Comparison of ENCODE assay signal across 8 cellular contexts in genomic region chr9:112925058-112925641, GRCh38. TPM values are rescaled to one million over a fixed set of nuclear protein-coding genes. Genes with fewer than 3 reads are reported as not detected.
DNase-seq lines count a peak whose midpoint lies in the region; ATAC-seq and TF ChIP-seq lines count a peak whose summit lies in the region.
"Had no signal": no experiment of that assay in that cellular context is flagged by ENCODE, and none has a peak within 500 bp of the region (broad histone marks: within the 10 kb centered on the region; RNA-seq: fewer than 3 reads in every experiment).

No MANE protein-coding gene starts in this region.

- DNase-seq in G401 (ENCODE audit: low spot score) (peak; percentile 13), SJCRH30 (peak; percentile 34 to 73), foreskin keratinocyte (no peak), transverse colon (no peak)

- 32 to 41% methylated on average over 8 of the region's 8 CpGs for WGBS in transverse colon (ENCODE audit: low coverage in 1 of 2), 2 donors

- no peak for ATAC-seq in foreskin keratinocyte
- no peak for ATAC-seq in GM19351 (IDR thresholded peaks at IDR 0.05; ENCODE audit: unreplicated experiment)
- no peak for ATAC-seq in HG03025 (IDR thresholded peaks at IDR 0.05; ENCODE audit: low FRiP score, unreplicated experiment)

- H3K36me3 ChIP-seq in SJCRH30 = no peaks in the 10 kb centered on the region
- H3K36me3 ChIP-seq in transverse colon = no peaks in the 10 kb centered on the region

- H3K9me3 ChIP-seq in SJCRH30 (replicated peaks) (0 out of 2 replicates have a peak, but pooled peaks cover 2% of the 10 kb centered on the region), transverse colon (no peaks in the 10 kb centered on the region)

- no peak for TF ChIP-seq EP300 in transverse colon (IDR thresholded peaks at IDR 0.05; ENCODE audit: low read depth)

- intact Hi-C loops in transverse colon (cut with DNase I; ENCODE audit: low total_unique reads) = no loop called here

- H3K4me1 ChIP-seq in SJCRH30 = no peaks in the 10 kb centered on the region
- H3K4me1 ChIP-seq in foreskin keratinocyte = no peaks in the 10 kb centered on the region
- no peaks in the 10 kb centered on the region for H3K4me1 ChIP-seq in transverse colon

- no peak overlapping the region for H3K27ac ChIP-seq in SJCRH30
- H3K27ac ChIP-seq in foreskin keratinocyte = no peak overlapping the region
- no peak overlapping the region for H3K27ac ChIP-seq in transverse colon
- H3K27ac ChIP-seq: skin epidermis had no signal

- in situ Hi-C loops in G401 (cut with HindIII; ENCODE audit: low sequenced_read_pairs) = no loop called here
- in situ Hi-C loops in transverse colon (cut with MboI; ENCODE audit: low pct_ligation_motif_present in 1 of 4, low pct_unique_long_range_greater_than_20kb in 1 of 4, low sequenced_read_pairs in 3 of 4) = loop anchor here in 1 of 4 donors (25.0 kb wide), 1 partner anchor 112 kb away; no protein-coding TSS in a partner anchor

- TF ChIP-seq POLR2A in transverse colon (IDR thresholded peaks at IDR 0.05) = no peak

- H3K4me3 ChIP-seq in SJCRH30 (peak overlapping the region; percentile 34), transverse colon (no peak overlapping the region)
- H3K4me3 ChIP-seq: skin epidermis had no signal

- TF ChIP-seq CTCF in LNCAP (IDR thresholded peaks at IDR 0.05) (peak; percentile 66), foreskin keratinocyte (conservative IDR thresholded peaks at IDR 0.05) (peak; percentile 63), transverse colon (IDR thresholded peaks at IDR 0.05) (peak in 4 of 5 experiments; percentile 10 to 41 (median 24))

- H3K27me3 ChIP-seq in SJCRH30 = no peaks in the 10 kb centered on the region
- peaks cover 35% of the 10 kb centered on the region for H3K27me3 ChIP-seq in foreskin keratinocyte
- peaks cover 19% of the 10 kb centered on the region for H3K27me3 ChIP-seq in transverse colon

RNA-seq across cellular contexts. Expression of gene SLC46A2, which starts 34.5 kb away (rescaled TPM):
- not detected in 2 replicates for total RNA-seq in G401 (2014; rRNA removed; shearing (Covaris generic))
- total RNA-seq in SJCRH30 (2014; rRNA removed; shearing (Covaris generic)) = not detected in 2 replicates
- total RNA-seq in foreskin keratinocyte (not detected in 2 replicates), transverse colon (not detected)
- not detected in 2 replicates for polyA plus RNA-seq in foreskin keratinocyte

Comparison
In these comparisons a context has a peak if more than half of its experiments do, and no peak if none do; other contexts are left out.
1. DNase-seq: peak in G401 (single experiment) and SJCRH30 (2 of 2); none in foreskin keratinocyte (0 of 2) and transverse colon (single experiment).
2. Peak in every context shown above with its lines, with median percentiles within 50 percentile points of each other: CTCF ChIP-seq.